In the genomic region with DNA sequence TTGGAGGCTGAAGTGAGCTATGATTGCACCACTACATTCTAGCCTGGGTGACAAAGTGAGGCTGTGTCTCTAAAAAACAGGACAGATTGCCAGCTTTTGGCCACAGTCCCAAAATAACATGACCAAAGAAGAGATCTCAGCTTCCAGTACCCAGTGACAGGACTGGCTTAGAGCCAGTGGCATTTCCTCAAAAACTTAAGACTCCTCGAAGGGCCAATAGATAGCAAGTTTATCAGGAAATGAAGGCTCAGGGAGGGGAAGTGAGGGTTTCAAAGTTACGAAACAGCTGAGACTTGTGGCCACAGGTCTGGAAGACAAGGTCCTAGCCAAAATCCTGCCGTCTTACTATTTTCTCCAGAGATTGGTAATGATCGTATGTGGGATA, we compare ENCODE assay signal across 1 cellular context.
TF ChIP-seq lines count a peak whose summit lies in the region.

No MANE protein-coding gene starts in this region.

TF ChIP-seq in GM12878, 131 proteins besides CTCF, POLR2A, EP300 and RAD21:
- TF ChIP-seq EGR1 (IDR thresholded peaks at IDR 0.05; ENCODE audit: borderline replicate concordance in 1 of 2, low read depth in 2 of 2, low read length in 2 of 2) (no peak), DPF2 (IDR thresholded peaks at IDR 0.05) (no peak), SPI1 (IDR thresholded peaks at IDR 0.05; ENCODE audit: borderline replicate concordance, insufficient read depth, low read depth, low read length) (peak; percentile 63; the same call in 1 of the 2 replicates), CBFB (IDR thresholded peaks at IDR 0.05; ENCODE audit: low read depth) (0 out of 2 replicates have a peak, but pooled peaks have one; percentile 23)
- TF ChIP-seq, protein P1, sequence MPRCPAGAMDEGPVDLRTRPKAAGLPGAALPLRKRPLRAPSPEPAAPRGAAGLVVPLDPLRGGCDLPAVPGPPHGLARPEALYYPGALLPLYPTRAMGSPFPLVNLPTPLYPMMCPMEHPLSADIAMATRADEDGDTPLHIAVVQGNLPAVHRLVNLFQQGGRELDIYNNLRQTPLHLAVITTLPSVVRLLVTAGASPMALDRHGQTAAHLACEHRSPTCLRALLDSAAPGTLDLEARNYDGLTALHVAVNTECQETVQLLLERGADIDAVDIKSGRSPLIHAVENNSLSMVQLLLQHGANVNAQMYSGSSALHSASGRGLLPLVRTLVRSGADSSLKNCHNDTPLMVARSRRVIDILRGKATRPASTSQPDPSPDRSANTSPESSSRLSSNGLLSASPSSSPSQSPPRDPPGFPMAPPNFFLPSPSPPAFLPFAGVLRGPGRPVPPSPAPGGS (IDR thresholded peaks at IDR 0.05; ENCODE audit: borderline replicate concordance, insufficient read depth, low read depth, low read length, poor library complexity, severe bottlenecking): peak; percentile 24
- TF ChIP-seq, protein P2, sequence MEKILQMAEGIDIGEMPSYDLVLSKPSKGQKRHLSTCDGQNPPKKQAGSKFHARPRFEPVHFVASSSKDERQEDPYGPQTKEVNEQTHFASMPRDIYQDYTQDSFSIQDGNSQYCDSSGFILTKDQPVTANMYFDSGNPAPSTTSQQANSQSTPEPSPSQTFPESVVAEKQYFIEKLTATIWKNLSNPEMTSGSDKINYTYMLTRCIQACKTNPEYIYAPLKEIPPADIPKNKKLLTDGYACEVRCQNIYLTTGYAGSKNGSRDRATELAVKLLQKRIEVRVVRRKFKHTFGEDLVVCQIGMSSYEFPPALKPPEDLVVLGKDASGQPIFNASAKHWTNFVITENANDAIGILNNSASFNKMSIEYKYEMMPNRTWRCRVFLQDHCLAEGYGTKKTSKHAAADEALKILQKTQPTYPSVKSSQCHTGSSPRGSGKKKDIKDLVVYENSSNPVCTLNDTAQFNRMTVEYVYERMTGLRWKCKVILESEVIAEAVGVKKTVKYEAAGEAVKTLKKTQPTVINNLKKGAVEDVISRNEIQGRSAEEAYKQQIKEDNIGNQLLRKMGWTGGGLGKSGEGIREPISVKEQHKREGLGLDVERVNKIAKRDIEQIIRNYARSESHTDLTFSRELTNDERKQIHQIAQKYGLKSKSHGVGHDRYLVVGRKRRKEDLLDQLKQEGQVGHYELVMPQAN (conservative IDR thresholded peaks at IDR 0.05): no peak
